ENCODE assay signal across 8 cellular contexts in genomic region chr16:87608400-87608985, GRCh38. TPM values are rescaled to one million over a fixed set of nuclear protein-coding genes. Genes with fewer than 3 reads are reported as not detected.
DNase-seq lines count a peak whose midpoint lies in the region; ATAC-seq and TF ChIP-seq lines count a peak whose summit lies in the region.

No MANE protein-coding gene starts in this region.

- H3K4me1 ChIP-seq in gastrocnemius medialis: no peaks in the 10 kb centered on the region

- peaks cover 28% of the 10 kb centered on the region for H3K27me3 Mint-ChIP-seq in activated naive CD4-positive, alpha-beta T cell treated with anti-CD3 and anti-CD28 coated beads for 36 hours (ENCODE audit: low read depth)

- no peak overlapping the region for H3K4me3 Mint-ChIP-seq in activated naive CD4-positive, alpha-beta T cell treated with anti-CD3 and anti-CD28 coated beads for 36 hours

- peaks cover 6% of the 10 kb centered on the region for H3K4me1 Mint-ChIP-seq in activated naive CD4-positive, alpha-beta T cell treated with anti-CD3 and anti-CD28 coated beads for 36 hours (ENCODE audit: low read depth)

- no peaks in the 10 kb centered on the region for H3K36me3 Mint-ChIP-seq in activated naive CD4-positive, alpha-beta T cell treated with anti-CD3 and anti-CD28 coated beads for 36 hours (ENCODE audit: low read depth)

- intact Hi-C loops in activated naive CD4-positive, alpha-beta T cell treated with anti-CD3 and anti-CD28 coated beads for 36 hours (cut with micrococcal nuclease): no loop called here
- intact Hi-C loops in gastrocnemius medialis (cut with DNase I; ENCODE audit: low total_unique reads): no loop called here

- H3K27me3 ChIP-seq in gastrocnemius medialis: peaks cover 33 to 41% (median 35%) of the 10 kb centered on the region in 3 donors

- no peaks in the 10 kb centered on the region for H3K9me3 Mint-ChIP-seq in activated naive CD4-positive, alpha-beta T cell treated with anti-CD3 and anti-CD28 coated beads for 36 hours

- no peak for TF ChIP-seq POLR2A in gastrocnemius medialis (IDR thresholded peaks at IDR 0.05)

- ATAC-seq in GM19455 (IDR thresholded peaks at IDR 0.05; ENCODE audit: unreplicated experiment) (no peak), gastrocnemius medialis (no peak)

- in situ Hi-C loops in gastrocnemius medialis (cut with MboI; ENCODE audit: low sequenced_read_pairs in 4 of 4): no loop called here

- H3K4me3 ChIP-seq in gastrocnemius medialis: no peak overlapping the region

- DNase-seq in Daoy (ENCODE audit: low read depth): peak; percentile 80
- DNase-seq in NAMALWA (ENCODE audit: low spot score): peak; percentile 46
- DNase-seq in activated naive CD4-positive, alpha-beta T cell treated with anti-CD3 and anti-CD28 coated beads for 36 hours: peak; percentile 70
- peak; percentile 45 for DNase-seq in iPS DF 19.7 (ENCODE audit: low read depth, low spot score)
- peak; percentile 9 to 31 (median 12) for DNase-seq in stimulated activated CD4-positive, alpha-beta T cell treated with anti-CD3 and anti-CD28 coated beads, TNF-alpha, amount 100 ng/mL, for 48 hours (ENCODE audit: low read depth in 3 of 3)
- DNase-seq in gastrocnemius medialis: no peak
- DNase-seq in amniotic stem cell (lab: John Stamatoyannopoulos, UW): no peak

- no peak overlapping the region for H3K27ac ChIP-seq in gastrocnemius medialis

- H3K27ac Mint-ChIP-seq in activated naive CD4-positive, alpha-beta T cell treated with anti-CD3 and anti-CD28 coated beads for 36 hours: no peak overlapping the region

- no peak for TF ChIP-seq CTCF in gastrocnemius medialis (IDR thresholded peaks at IDR 0.05 in 4 of 5, conservative IDR thresholded peaks at IDR 0.05 in 1 of 5)

- CTCF ChIA-PET in activated naive CD4-positive, alpha-beta T cell treated with anti-CD3 and anti-CD28 coated beads for 36 hours (lab: Charles Lee): interaction anchor here (0.6 kb wide), 1 partner anchor 69 kb away, joined by 3 read pairs; no protein-coding TSS in a partner anchor

- H3K36me3 ChIP-seq in gastrocnemius medialis: no peaks in the 10 kb centered on the region

- H3K9me3 ChIP-seq in gastrocnemius medialis: no peaks in the 10 kb centered on the region

RNA-seq across cellular contexts. Expression of gene JPH3, which starts 6.2 kb away (rescaled TPM):
- 6.2 and 7.4 TPM in 2 replicates for total RNA-seq in Daoy (2014; rRNA removed; shearing (Covaris generic))
- under 1 TPM; 0.07 to 0.14 TPM for total RNA-seq in activated naive CD4-positive, alpha-beta T cell treated with anti-CD3 and anti-CD28 coated beads for 36 hours
- total RNA-seq in gastrocnemius medialis: not detected

Comparison
In these comparisons a context has a peak if more than half of its experiments do, and no peak if none do; other contexts are left out.
1. DNase-seq: peak in Daoy (single experiment), NAMALWA (single experiment), activated naive CD4-positive, alpha-beta T cell treated with anti-CD3 and anti-CD28 coated beads for 36 hours (single experiment), iPS DF 19.7 (single experiment) and stimulated activated CD4-positive, alpha-beta T cell treated with anti-CD3 and anti-CD28 coated beads, TNF-alpha, amount 100 ng/mL, for 48 hours (3 of 3); none in gastrocnemius medialis (0 of 2) and amniotic stem cell (single experiment).